Comparison of ENCODE assay signal across 1 cellular context in the genomic region with DNA sequence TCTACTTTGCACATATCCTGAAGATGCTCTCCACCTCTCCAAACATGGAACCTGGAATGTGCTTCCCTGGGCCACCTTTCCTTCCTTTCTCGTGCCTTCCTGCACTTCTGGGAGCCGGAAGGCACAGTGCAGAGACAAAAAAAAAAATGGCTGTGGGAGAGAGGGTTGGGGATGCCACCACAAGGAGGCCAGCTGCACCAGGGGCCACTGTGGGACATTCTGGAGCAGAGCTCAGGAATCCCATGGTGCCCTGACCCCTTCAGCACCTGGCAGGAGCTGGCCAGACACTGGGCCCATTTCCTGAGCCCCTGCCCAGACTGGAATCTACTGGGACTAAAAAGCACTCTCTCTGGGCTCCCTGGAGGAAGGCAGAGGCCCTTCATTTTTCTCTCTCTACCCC.
TF ChIP-seq lines count a peak whose summit lies in the region.

No MANE protein-coding gene starts in this region.

TF ChIP-seq in HepG2, 621 proteins besides CTCF, POLR2A, EP300 and RAD21:
- TF ChIP-seq, protein P1, sequence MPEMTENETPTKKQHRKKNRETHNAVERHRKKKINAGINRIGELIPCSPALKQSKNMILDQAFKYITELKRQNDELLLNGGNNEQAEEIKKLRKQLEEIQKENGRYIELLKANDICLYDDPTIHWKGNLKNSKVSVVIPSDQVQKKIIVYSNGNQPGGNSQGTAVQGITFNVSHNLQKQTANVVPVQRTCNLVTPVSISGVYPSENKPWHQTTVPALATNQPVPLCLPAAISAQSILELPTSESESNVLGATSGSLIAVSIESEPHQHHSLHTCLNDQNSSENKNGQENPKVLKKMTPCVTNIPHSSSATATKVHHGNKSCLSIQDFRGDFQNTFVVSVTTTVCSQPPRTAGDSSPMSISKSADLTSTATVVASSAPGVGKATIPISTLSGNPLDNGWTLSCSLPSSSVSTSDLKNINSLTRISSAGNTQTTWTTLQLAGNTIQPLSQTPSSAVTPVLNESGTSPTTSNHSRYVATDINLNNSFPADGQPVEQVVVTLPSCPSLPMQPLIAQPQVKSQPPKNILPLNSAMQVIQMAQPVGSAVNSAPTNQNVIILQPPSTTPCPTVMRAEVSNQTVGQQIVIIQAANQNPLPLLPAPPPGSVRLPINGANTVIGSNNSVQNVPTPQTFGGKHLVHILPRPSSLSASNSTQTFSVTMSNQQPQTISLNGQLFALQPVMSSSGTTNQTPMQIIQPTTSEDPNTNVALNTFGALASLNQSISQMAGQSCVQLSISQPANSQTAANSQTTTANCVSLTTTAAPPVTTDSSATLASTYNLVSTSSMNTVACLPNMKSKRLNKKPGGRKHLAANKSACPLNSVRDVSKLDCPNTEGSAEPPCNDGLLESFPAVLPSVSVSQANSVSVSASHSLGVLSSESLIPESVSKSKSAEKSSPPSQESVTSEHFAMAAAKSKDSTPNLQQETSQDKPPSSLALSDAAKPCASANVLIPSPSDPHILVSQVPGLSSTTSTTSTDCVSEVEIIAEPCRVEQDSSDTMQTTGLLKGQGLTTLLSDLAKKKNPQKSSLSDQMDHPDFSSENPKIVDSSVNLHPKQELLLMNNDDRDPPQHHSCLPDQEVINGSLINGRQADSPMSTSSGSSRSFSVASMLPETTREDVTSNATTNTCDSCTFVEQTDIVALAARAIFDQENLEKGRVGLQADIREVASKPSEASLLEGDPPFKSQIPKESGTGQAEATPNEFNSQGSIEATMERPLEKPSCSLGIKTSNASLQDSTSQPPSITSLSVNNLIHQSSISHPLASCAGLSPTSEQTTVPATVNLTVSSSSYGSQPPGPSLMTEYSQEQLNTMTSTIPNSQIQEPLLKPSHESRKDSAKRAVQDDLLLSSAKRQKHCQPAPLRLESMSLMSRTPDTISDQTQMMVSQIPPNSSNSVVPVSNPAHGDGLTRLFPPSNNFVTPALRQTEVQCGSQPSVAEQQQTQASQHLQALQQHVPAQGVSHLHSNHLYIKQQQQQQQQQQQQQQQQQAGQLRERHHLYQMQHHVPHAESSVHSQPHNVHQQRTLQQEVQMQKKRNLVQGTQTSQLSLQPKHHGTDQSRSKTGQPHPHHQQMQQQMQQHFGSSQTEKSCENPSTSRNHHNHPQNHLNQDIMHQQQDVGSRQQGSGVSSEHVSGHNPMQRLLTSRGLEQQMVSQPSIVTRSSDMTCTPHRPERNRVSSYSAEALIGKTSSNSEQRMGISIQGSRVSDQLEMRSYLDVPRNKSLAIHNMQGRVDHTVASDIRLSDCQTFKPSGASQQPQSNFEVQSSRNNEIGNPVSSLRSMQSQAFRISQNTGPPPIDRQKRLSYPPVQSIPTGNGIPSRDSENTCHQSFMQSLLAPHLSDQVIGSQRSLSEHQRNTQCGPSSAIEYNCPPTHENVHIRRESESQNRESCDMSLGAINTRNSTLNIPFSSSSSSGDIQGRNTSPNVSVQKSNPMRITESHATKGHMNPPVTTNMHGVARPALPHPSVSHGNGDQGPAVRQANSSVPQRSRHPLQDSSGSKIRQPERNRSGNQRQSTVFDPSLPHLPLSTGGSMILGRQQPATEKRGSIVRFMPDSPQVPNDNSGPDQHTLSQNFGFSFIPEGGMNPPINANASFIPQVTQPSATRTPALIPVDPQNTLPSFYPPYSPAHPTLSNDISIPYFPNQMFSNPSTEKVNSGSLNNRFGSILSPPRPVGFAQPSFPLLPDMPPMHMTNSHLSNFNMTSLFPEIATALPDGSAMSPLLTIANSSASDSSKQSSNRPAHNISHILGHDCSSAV (CRISPR knock-in tag; IDR thresholded peaks at IDR 0.05; ENCODE audit: borderline replicate concordance), result no peak
- no peak for TF ChIP-seq FUBP1 (CRISPR knock-in tag; IDR thresholded peaks at IDR 0.05; ENCODE audit: borderline replicate concordance)
- TF ChIP-seq, protein P2, sequence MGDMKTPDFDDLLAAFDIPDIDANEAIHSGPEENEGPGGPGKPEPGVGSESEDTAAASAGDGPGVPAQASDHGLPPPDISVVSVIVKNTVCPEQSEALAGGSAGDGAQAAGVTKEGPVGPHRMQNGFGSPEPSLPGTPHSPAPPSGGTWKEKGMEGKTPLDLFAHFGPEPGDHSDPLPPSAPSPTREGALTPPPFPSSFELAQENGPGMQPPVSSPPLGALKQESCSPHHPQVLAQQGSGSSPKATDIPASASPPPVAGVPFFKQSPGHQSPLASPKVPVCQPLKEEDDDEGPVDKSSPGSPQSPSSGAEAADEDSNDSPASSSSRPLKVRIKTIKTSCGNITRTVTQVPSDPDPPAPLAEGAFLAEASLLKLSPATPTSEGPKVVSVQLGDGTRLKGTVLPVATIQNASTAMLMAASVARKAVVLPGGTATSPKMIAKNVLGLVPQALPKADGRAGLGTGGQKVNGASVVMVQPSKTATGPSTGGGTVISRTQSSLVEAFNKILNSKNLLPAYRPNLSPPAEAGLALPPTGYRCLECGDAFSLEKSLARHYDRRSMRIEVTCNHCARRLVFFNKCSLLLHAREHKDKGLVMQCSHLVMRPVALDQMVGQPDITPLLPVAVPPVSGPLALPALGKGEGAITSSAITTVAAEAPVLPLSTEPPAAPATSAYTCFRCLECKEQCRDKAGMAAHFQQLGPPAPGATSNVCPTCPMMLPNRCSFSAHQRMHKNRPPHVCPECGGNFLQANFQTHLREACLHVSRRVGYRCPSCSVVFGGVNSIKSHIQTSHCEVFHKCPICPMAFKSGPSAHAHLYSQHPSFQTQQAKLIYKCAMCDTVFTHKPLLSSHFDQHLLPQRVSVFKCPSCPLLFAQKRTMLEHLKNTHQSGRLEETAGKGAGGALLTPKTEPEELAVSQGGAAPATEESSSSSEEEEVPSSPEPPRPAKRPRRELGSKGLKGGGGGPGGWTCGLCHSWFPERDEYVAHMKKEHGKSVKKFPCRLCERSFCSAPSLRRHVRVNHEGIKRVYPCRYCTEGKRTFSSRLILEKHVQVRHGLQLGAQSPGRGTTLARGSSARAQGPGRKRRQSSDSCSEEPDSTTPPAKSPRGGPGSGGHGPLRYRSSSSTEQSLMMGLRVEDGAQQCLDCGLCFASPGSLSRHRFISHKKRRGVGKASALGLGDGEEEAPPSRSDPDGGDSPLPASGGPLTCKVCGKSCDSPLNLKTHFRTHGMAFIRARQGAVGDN (CRISPR knock-in tag; IDR thresholded peaks at IDR 0.05), result peak; percentile 25
- TF ChIP-seq NFE2L1 (CRISPR knock-in tag; IDR thresholded peaks at IDR 0.05; ENCODE audit: borderline replicate concordance), result no peak
- TF ChIP-seq ZFX (CRISPR knock-in tag; IDR thresholded peaks at IDR 0.05; ENCODE audit: low read depth), result 0 out of 2 replicates have a peak, but pooled peaks have one; percentile 6
- no peak for TF ChIP-seq FOXK2 (IDR thresholded peaks at IDR 0.05)
- TF ChIP-seq POGK (CRISPR knock-in tag; conservative IDR thresholded peaks at IDR 0.05), result no peak
- TF ChIP-seq JDP2 (CRISPR knock-in tag; IDR thresholded peaks at IDR 0.05; ENCODE audit: borderline replicate concordance), result no peak
